In genomic region chr22:19121631-19122142, GRCh38 we compare ENCODE assay signal across 1 cellular context.
TF ChIP-seq lines count a peak whose summit lies in the region.

No MANE protein-coding gene starts in this region.

TF ChIP-seq in HepG2, 621 proteins besides CTCF, POLR2A, EP300 and RAD21 (continued from another document):
- TF ChIP-seq, protein P1, sequence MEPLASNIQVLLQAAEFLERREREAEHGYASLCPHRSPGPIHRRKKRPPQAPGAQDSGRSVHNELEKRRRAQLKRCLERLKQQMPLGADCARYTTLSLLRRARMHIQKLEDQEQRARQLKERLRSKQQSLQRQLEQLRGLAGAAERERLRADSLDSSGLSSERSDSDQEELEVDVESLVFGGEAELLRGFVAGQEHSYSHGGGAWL (CRISPR knock-in tag; IDR thresholded peaks at IDR 0.05), result 0 out of 2 replicates have a peak, but pooled peaks have one; percentile 3
- TF ChIP-seq ATF2 (CRISPR knock-in tag; IDR thresholded peaks at IDR 0.05), result no peak
- TF ChIP-seq ZNF564 (CRISPR knock-in tag; IDR thresholded peaks at IDR 0.05), result peak; percentile 24; the same call in 1 of the 2 replicates
- TF ChIP-seq IRF2 (CRISPR knock-in tag; IDR thresholded peaks at IDR 0.05), result peak; percentile 17; the same call in 1 of the 2 replicates
- TF ChIP-seq ZBTB4 (CRISPR knock-in tag; IDR thresholded peaks at IDR 0.05; ENCODE audit: borderline replicate concordance), result 0 out of 2 replicates have a peak, but pooled peaks have one; percentile 29
- no peak for TF ChIP-seq MTF1 (CRISPR knock-in tag; IDR thresholded peaks at IDR 0.05)
- TF ChIP-seq ZNF468 (CRISPR knock-in tag; IDR thresholded peaks at IDR 0.05), result no peak
- TF ChIP-seq KMT2A (CRISPR knock-in tag; IDR thresholded peaks at IDR 0.05), result peak; percentile 41
- 0 out of 2 replicates have a peak, but pooled peaks have one; percentile 8 for TF ChIP-seq ZNF770 (CRISPR knock-in tag; IDR thresholded peaks at IDR 0.05)
- 0 out of 2 replicates have a peak, but pooled peaks have one; percentile 45 for TF ChIP-seq NRL (CRISPR knock-in tag; IDR thresholded peaks at IDR 0.05; ENCODE audit: borderline replicate concordance)
- peak; percentile 99 for TF ChIP-seq HNRNPLL (IDR thresholded peaks at IDR 0.05; ENCODE audit: low read depth, low read length, poor library complexity, severe bottlenecking)
- TF ChIP-seq ZNF790 (CRISPR knock-in tag; IDR thresholded peaks at IDR 0.05; ENCODE audit: borderline replicate concordance), result no peak
- peak; percentile 91 for TF ChIP-seq UBTF (CRISPR knock-in tag; IDR thresholded peaks at IDR 0.05)
- no peak for TF ChIP-seq TEAD3 (CRISPR knock-in tag; optimal IDR thresholded peaks at IDR 0.05; ENCODE audit: borderline replicate concordance)
- 0 out of 2 replicates have a peak, but pooled peaks have one; percentile 29 for TF ChIP-seq EEA1 (CRISPR knock-in tag; IDR thresholded peaks at IDR 0.05; ENCODE audit: borderline replicate concordance)
- TF ChIP-seq ZNF598 (CRISPR knock-in tag; IDR thresholded peaks at IDR 0.05; ENCODE audit: borderline replicate concordance), result peak; percentile 82; the same call in 1 of the 2 replicates
- 0 out of 2 replicates have a peak, but pooled peaks have one; percentile 63 for TF ChIP-seq ZNF776 (CRISPR knock-in tag; IDR thresholded peaks at IDR 0.05)
- no peak for TF ChIP-seq MAZ (IDR thresholded peaks at IDR 0.05; ENCODE audit: borderline replicate concordance, low read depth, low read length)
- TF ChIP-seq MAZ (CRISPR knock-in tag; IDR thresholded peaks at IDR 0.05; ENCODE audit: low read depth), result peak; percentile 41; the same call in 1 of the 2 replicates
- 0 out of 2 replicates have a peak, but pooled peaks have one; percentile 54 for TF ChIP-seq EED (CRISPR knock-in tag; IDR thresholded peaks at IDR 0.05)
- TF ChIP-seq NBN (conservative IDR thresholded peaks at IDR 0.05), result no peak
- peak; percentile 31; the same call in 1 of the 2 replicates for TF ChIP-seq ZNF747 (CRISPR knock-in tag; IDR thresholded peaks at IDR 0.05; ENCODE audit: borderline replicate concordance)
